9 cellular contexts compared by ENCODE assay signal in genomic region chr12:51813931-51814310, GRCh38. TPM values are rescaled to one million over a fixed set of nuclear protein-coding genes. Genes with fewer than 3 reads are reported as not detected.
A peak's percentile ranks its signal among the peaks of the same experiment; 100 is the strongest.
DNase-seq lines count a peak whose midpoint lies in the region; ATAC-seq, FAIRE-seq and TF ChIP-seq lines count a peak whose summit lies in the region.
"Had no signal": no experiment of that assay in that cellular context is flagged by ENCODE, and none has a peak within 500 bp of the region (broad histone marks: within the 10 kb centered on the region; RNA-seq: fewer than 3 reads in every experiment).

No MANE protein-coding gene starts in this region.

- peaks cover 11% of the 10 kb centered on the region for H3K4me1 ChIP-seq in mesenchymal stem cell (ENCODE audit: control insufficient read depth, insufficient read depth, low read depth, low read length)
- H3K4me1 ChIP-seq in thoracic aorta (ENCODE audit: control insufficient read depth in 1 of 2, low read depth in 2 of 2) = no peaks in the 10 kb centered on the region

- WGBS in mesenchymal stem cell = 5% methylated on average over 18 of the region's 34 CpGs

- peaks cover 6% of the 10 kb centered on the region for H3K4me1 Mint-ChIP-seq in activated CD4-positive, alpha-beta memory T cell treated with anti-CD3 and anti-CD28 coated beads, Interleukin-2, amount 10 ng/mL, durations not matched to agents 7 days and 5 days
- peaks cover 8% of the 10 kb centered on the region for H3K4me1 Mint-ChIP-seq in activated CD4-positive, alpha-beta memory T cell treated with anti-CD3 and anti-CD28 coated beads for 36 hours (ENCODE audit: low read depth)
- H3K4me1 Mint-ChIP-seq in central memory CD8-positive, alpha-beta T cell = peaks cover 10% of the 10 kb centered on the region

- H4K8ac ChIP-seq in mesenchymal stem cell (ENCODE audit: low read length) = peak overlapping the region; percentile 77

- POLR2A ChIA-PET in activated CD4-positive, alpha-beta memory T cell treated with anti-CD3 and anti-CD28 coated beads, Interleukin-2, amount 10 ng/mL, durations not matched to agents 7 days and 5 days (lab: Charles Lee) = interaction anchor here (1.4 kb wide), 1 partner anchor 10 kb away, joined by 7 read pairs; no protein-coding TSS in a partner anchor
- POLR2A ChIA-PET in activated CD4-positive, alpha-beta memory T cell treated with anti-CD3 and anti-CD28 coated beads for 36 hours (lab: Charles Lee) = interaction anchor here (0.7 kb wide), 1 partner anchor 10 kb away, joined by 3 read pairs; no protein-coding TSS in a partner anchor

- no peaks in the 10 kb centered on the region for H3K9me3 Mint-ChIP-seq in activated CD4-positive, alpha-beta memory T cell treated with anti-CD3 and anti-CD28 coated beads, Interleukin-2, amount 10 ng/mL, durations not matched to agents 7 days and 5 days
- H3K9me3 Mint-ChIP-seq in activated CD4-positive, alpha-beta memory T cell treated with anti-CD3 and anti-CD28 coated beads for 36 hours = no peaks in the 10 kb centered on the region
- H3K9me3 Mint-ChIP-seq in central memory CD8-positive, alpha-beta T cell = no peaks in the 10 kb centered on the region

- peak overlapping the region; percentile 5 to 6 for H2BK12ac ChIP-seq in mesenchymal stem cell (ENCODE audit: low read length in 2 of 2)

- no peak for FAIRE-seq in GM12891 (lab: Jason Lieb, UNC)

- peaks cover 30% of the 10 kb centered on the region for H3K27me3 Mint-ChIP-seq in activated CD4-positive, alpha-beta memory T cell treated with anti-CD3 and anti-CD28 coated beads, Interleukin-2, amount 10 ng/mL, durations not matched to agents 7 days and 5 days
- H3K27me3 Mint-ChIP-seq in activated CD4-positive, alpha-beta memory T cell treated with anti-CD3 and anti-CD28 coated beads for 36 hours = peaks cover 3% of the 10 kb centered on the region
- H3K27me3 Mint-ChIP-seq in central memory CD8-positive, alpha-beta T cell = no peaks in the 10 kb centered on the region

- CTCF ChIA-PET in activated CD4-positive, alpha-beta memory T cell treated with anti-CD3 and anti-CD28 coated beads, Interleukin-2, amount 10 ng/mL, durations not matched to agents 7 days and 5 days (lab: Charles Lee) = interaction anchor here (0.7 to 2.8 kb wide), 8 partner anchors 10 to 397 kb away, joined by 3 to 16 read pairs (median 4); no protein-coding TSS in a partner anchor
- CTCF ChIA-PET in activated CD4-positive, alpha-beta memory T cell treated with anti-CD3 and anti-CD28 coated beads for 36 hours (lab: Charles Lee) = interaction anchor here (0.6 to 3.4 kb wide), 18 partner anchors 10 to 395 kb away, joined by 3 to 31 read pairs (median 4); no protein-coding TSS in a partner anchor

- H3K36me3 ChIP-seq in mesenchymal stem cell (ENCODE audit: control insufficient read depth in 1 of 2, insufficient read depth in 2 of 2, low read depth in 1 of 2, low read length in 2 of 2) (peaks cover 0 to 8% of the 10 kb centered on the region in 2 experiments), thoracic aorta (no peaks in the 10 kb centered on the region)

- H3K27ac ChIP-seq in mesenchymal stem cell (ENCODE audit: low read length, poor library complexity, severe bottlenecking) (no peak overlapping the region), thoracic aorta (no peak overlapping the region)

- H3K9me3 ChIP-seq in mesenchymal stem cell (ENCODE audit: control insufficient read depth, low read length) (no peaks in the 10 kb centered on the region), thoracic aorta (no peaks in the 10 kb centered on the region)

- peak overlapping the region; percentile 72 for H4K91ac ChIP-seq in mesenchymal stem cell (ENCODE audit: low read length)

- no peak for TF ChIP-seq CTCF in thoracic aorta (IDR thresholded peaks at IDR 0.05)

- H2BK5ac ChIP-seq in mesenchymal stem cell (ENCODE audit: low read depth, low read length, poor library complexity, severe bottlenecking) = no peak overlapping the region

- H3K27ac Mint-ChIP-seq in activated CD4-positive, alpha-beta memory T cell treated with anti-CD3 and anti-CD28 coated beads, Interleukin-2, amount 10 ng/mL, durations not matched to agents 7 days and 5 days = no peak overlapping the region
- H3K27ac Mint-ChIP-seq in activated CD4-positive, alpha-beta memory T cell treated with anti-CD3 and anti-CD28 coated beads for 36 hours = no peak overlapping the region
- H3K27ac Mint-ChIP-seq in central memory CD8-positive, alpha-beta T cell (ENCODE audit: low read depth) = no peak overlapping the region

- H2AFZ ChIP-seq in mesenchymal stem cell (ENCODE audit: low read depth, low read length) = peak overlapping the region; percentile 98

- no peak overlapping the region for H2BK120ac ChIP-seq in mesenchymal stem cell (ENCODE audit: low read depth, low read length)

- H3K9ac ChIP-seq in mesenchymal stem cell (ENCODE audit: low read length) = peak overlapping the region; percentile 90

- no peak overlapping the region for H2AK5ac ChIP-seq in mesenchymal stem cell (ENCODE audit: low read length, severe bottlenecking)

- H3K4me3 Mint-ChIP-seq in activated CD4-positive, alpha-beta memory T cell treated with anti-CD3 and anti-CD28 coated beads, Interleukin-2, amount 10 ng/mL, durations not matched to agents 7 days and 5 days = peak overlapping the region; percentile 40
- H3K4me3 Mint-ChIP-seq in activated CD4-positive, alpha-beta memory T cell treated with anti-CD3 and anti-CD28 coated beads for 36 hours = no peak overlapping the region
- peak overlapping the region; percentile 52 for H3K4me3 Mint-ChIP-seq in central memory CD8-positive, alpha-beta T cell

- TF ChIP-seq POLR2A in GM12891 (IDR thresholded peaks at IDR 0.05; ENCODE audit: low read depth, low read length) = no peak

- no peak for ATAC-seq in central memory CD8-positive, alpha-beta T cell (replicated peaks; ENCODE audit: extremely low read depth, poor library complexity, severe bottlenecking)
- ATAC-seq in thoracic aorta (ENCODE audit: insufficient number of reproducible peaks, low FRiP score, low read depth) = no peak

- peak overlapping the region; percentile 48 to 78 for H3K4me3 ChIP-seq in mesenchymal stem cell (ENCODE audit: insufficient read depth in 1 of 2, low read depth in 1 of 2, low read length in 2 of 2)
- peak overlapping the region; percentile 71 for H3K4me3 ChIP-seq in thoracic aorta

- no peaks in the 10 kb centered on the region for H3K79me1 ChIP-seq in mesenchymal stem cell (replicated peaks; ENCODE audit: low read length, poor library complexity, severe bottlenecking)

- H3K27me3 ChIP-seq in mesenchymal stem cell (ENCODE audit: control insufficient read depth in 1 of 2, insufficient read depth in 1 of 2, low read length in 2 of 2) (peaks cover 10 to 54% of the 10 kb centered on the region in 2 experiments), thoracic aorta (replicated peaks; ENCODE audit: insufficient read depth) (no peaks in the 10 kb centered on the region)

- no peak for DNase-seq in activated CD4-positive, alpha-beta memory T cell treated with anti-CD3 and anti-CD28 coated beads, Interleukin-2, amount 10 ng/mL, durations not matched to agents 7 days and 5 days
- no peak for DNase-seq in activated CD4-positive, alpha-beta memory T cell treated with anti-CD3 and anti-CD28 coated beads for 36 hours
- no peak for DNase-seq in central memory CD8-positive, alpha-beta T cell (ENCODE audit: low spot score in 2 of 2)
- DNase-seq in mesenchymal stem cell (no peak), thoracic aorta (ENCODE audit: low spot score) (no peak), GM12891 (ENCODE audit: insufficient read length, low spot score) (no peak), dedifferentiated amniotic fluid mesenchymal stem cell (ENCODE audit: extremely low spot score) (no peak), activated gamma-delta T cell treated with Interleukin-2 at 50 U/mL for 16 hours (no peak)
- DNase-seq: SHP77 treated with DMSO at 0.1 percent for 48 hours had no signal

- H2BK15ac ChIP-seq in mesenchymal stem cell (ENCODE audit: low read depth, poor library complexity, severe bottlenecking) = peak overlapping the region; percentile 82

- H3K18ac ChIP-seq in mesenchymal stem cell (ENCODE audit: low read depth in 1 of 2, low read length in 2 of 2) = peak overlapping the region; percentile 74 to 92

- intact Hi-C loops in activated CD4-positive, alpha-beta memory T cell treated with anti-CD3 and anti-CD28 coated beads for 36 hours (cut with micrococcal nuclease) = no loop called here

- no peak overlapping the region for H3K14ac ChIP-seq in mesenchymal stem cell (ENCODE audit: low read length in 2 of 2)

- H3K4me2 ChIP-seq in mesenchymal stem cell (ENCODE audit: low read length, poor library complexity, severe bottlenecking) = peak overlapping the region; percentile 73

- H3K4ac ChIP-seq in mesenchymal stem cell (ENCODE audit: low read depth in 1 of 2, low read length in 2 of 2) = peak overlapping the region; percentile 6 to 83

- no peak overlapping the region for H3K23ac ChIP-seq in mesenchymal stem cell (ENCODE audit: low read length in 2 of 2)

- no peaks in the 10 kb centered on the region for H3K36me3 Mint-ChIP-seq in activated CD4-positive, alpha-beta memory T cell treated with anti-CD3 and anti-CD28 coated beads, Interleukin-2, amount 10 ng/mL, durations not matched to agents 7 days and 5 days (ENCODE audit: low read depth)
- H3K36me3 Mint-ChIP-seq in activated CD4-positive, alpha-beta memory T cell treated with anti-CD3 and anti-CD28 coated beads for 36 hours = no peaks in the 10 kb centered on the region
- no peaks in the 10 kb centered on the region for H3K36me3 Mint-ChIP-seq in central memory CD8-positive, alpha-beta T cell (ENCODE audit: insufficient read depth)

TF ChIP-seq in GM12891, 5 proteins besides CTCF, POLR2A, EP300 and RAD21:
- no peak for TF ChIP-seq POLR2AphosphoS5 (IDR thresholded peaks at IDR 0.05; ENCODE audit: low read depth, low read length)
- TF ChIP-seq SPI1 (IDR thresholded peaks at IDR 0.05; ENCODE audit: low read depth, low read length) = no peak
- no peak for TF ChIP-seq TAF1 (IDR thresholded peaks at IDR 0.05; ENCODE audit: low read depth, low read length)
- TF ChIP-seq PAX5 (IDR thresholded peaks at IDR 0.05; ENCODE audit: insufficient read depth, low read length, severe bottlenecking) = no peak
- no peak for TF ChIP-seq POU2F2 (IDR thresholded peaks at IDR 0.05; ENCODE audit: low read depth, low read length)

RNA-seq across cellular contexts. Expression of gene FIGNL2, which starts 34.6 kb away (rescaled TPM):
- under 1 TPM; 0.23 to 0.33 TPM for total RNA-seq in activated CD4-positive, alpha-beta memory T cell treated with anti-CD3 and anti-CD28 coated beads, Interleukin-2, amount 10 ng/mL, durations not matched to agents 7 days and 5 days
- under 1 TPM; 0.29 to 0.31 TPM for total RNA-seq in activated CD4-positive, alpha-beta memory T cell treated with anti-CD3 and anti-CD28 coated beads for 36 hours
- 0.62 TPM for polyA plus RNA-seq in mesenchymal stem cell (2013, experiment 1 of 2)
- polyA plus RNA-seq in mesenchymal stem cell (2013, experiment 2 of 2) = 0.71 TPM
- total RNA-seq in thoracic aorta = under 1 TPM in 1 of 2 donors, not detected in 1; 0.28 TPM
- polyA plus RNA-seq in GM12891 (2012; ENCODE audit: low read depth, missing spikeins) = not detected
